Comparison of ENCODE assay signal across 8 cellular contexts in genomic region chr17:36114971-36115648, GRCh38. TPM values are rescaled to one million over a fixed set of nuclear protein-coding genes. Genes with fewer than 3 reads are reported as not detected.
"Had no signal": no experiment of that assay in that cellular context is flagged by ENCODE, and none has a peak within 500 bp of the region (broad histone marks: within the 10 kb centered on the region; RNA-seq: fewer than 3 reads in every experiment).

No MANE protein-coding gene starts in this region.

RNA-seq across cellular contexts. Expression of gene CCL4, which starts 11.5 kb away (rescaled TPM):
- total RNA-seq: cardiac muscle cell, SJCRH30 had no signal
- polyA plus RNA-seq: cardiac muscle cell, SK-N-SH had no signal

RNA-seq across cellular contexts. Expression of gene CCL3, which starts 25.2 kb away (rescaled TPM):
- total RNA-seq: cardiac muscle cell, OCI-LY7, SJCRH30 had no signal
- polyA plus RNA-seq: cardiac muscle cell, SK-N-SH had no signal

RNA-seq across cellular contexts. Expression of gene CCL18, which starts 51.0 kb away (rescaled TPM):
- total RNA-seq: activated CD8-positive, alpha-beta T cell treated with anti-CD3 and anti-CD28 coated beads for 36 hours; activated naive CD8-positive, alpha-beta T cell treated with anti-CD3 and anti-CD28 coated beads for 36 hours; activated T-helper 2 cell treated with anti-CD3 and anti-CD28 coated beads, Interferon-gamma antibody, Interleukin-2, Interleukin-4, amounts not matched to agents 10 μg/mL and 5 μg/mL and 100 μg/mL, durations not matched to agents 14 hours and 24 hours and 36 hours; cardiac muscle cell; OCI-LY7; SJCRH30; T-helper 2 cell treated with Interferon-gamma antibody and Interleukin-4, amounts not matched to agents 100 ng/mL and 5 ng/mL, for 36 hours had no signal
- polyA plus RNA-seq: cardiac muscle cell, SK-N-SH had no signal
